Comparison of ENCODE assay signal across 9 cellular contexts in the genomic region with DNA sequence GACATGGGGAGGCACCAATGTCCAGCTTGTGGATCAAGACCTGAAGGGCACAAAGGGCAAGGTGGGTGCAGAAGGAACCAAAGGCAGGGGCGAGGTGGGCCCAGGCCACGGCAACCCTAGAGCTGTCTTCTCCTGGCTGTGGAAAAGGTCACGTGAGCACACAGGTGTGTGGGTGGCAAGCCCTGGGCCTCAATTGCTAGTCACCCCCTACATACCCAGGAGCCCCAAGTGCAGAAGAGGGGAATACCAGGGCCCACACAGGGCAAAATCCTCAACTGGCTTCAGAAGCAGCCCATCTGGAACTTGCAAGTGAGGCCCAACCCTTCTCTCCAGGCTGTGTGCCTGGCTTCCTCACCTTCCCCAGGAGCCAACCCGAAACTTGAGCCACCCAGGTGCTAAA. TPM values are rescaled to one million over a fixed set of nuclear protein-coding genes. Genes with fewer than 3 reads are reported as not detected.
A peak's percentile ranks its signal among the peaks of the same experiment; 100 is the strongest.
DNase-seq lines count a peak whose midpoint lies in the region; ATAC-seq, FAIRE-seq and TF ChIP-seq lines count a peak whose summit lies in the region.
"Had no signal": no experiment of that assay in that cellular context is flagged by ENCODE, and none has a peak within 500 bp of the region (broad histone marks: within the 10 kb centered on the region; RNA-seq: fewer than 3 reads in every experiment).

No MANE protein-coding gene starts in this region.

- no peak for TF ChIP-seq CTCF in smooth muscle cell (IDR thresholded peaks at IDR 0.05; ENCODE audit: borderline replicate concordance, insufficient read depth, poor library complexity, severe bottlenecking)
- no peak for TF ChIP-seq CTCF in D721Med (IDR thresholded peaks at IDR 0.05; ENCODE audit: insufficient read depth, missing control alignments)
- no peak for TF ChIP-seq CTCF in foreskin fibroblast (IDR thresholded peaks at IDR 0.05; ENCODE audit: low read depth, low read length)

- ATAC-seq in GM19452 (IDR thresholded peaks at IDR 0.05; ENCODE audit: unreplicated experiment) = no peak

- H3K27me3 ChIP-seq in BLaER1 treated with 17β-estradiol and CSF1 and Interleukin-3, amounts not matched to agents 10 nM and 100 nM = no peaks in the 10 kb centered on the region
- H3K27me3 ChIP-seq in effector memory CD4-positive, alpha-beta T cell (replicated peaks; ENCODE audit: control insufficient read depth, insufficient read depth, low read length, poor library complexity, severe bottlenecking) = no peaks in the 10 kb centered on the region
- H3K27me3 ChIP-seq in smooth muscle cell (ENCODE audit: low read depth) = no peaks in the 10 kb centered on the region

- 80% methylated on average over 4 of the region's 4 CpGs for WGBS in smooth muscle cell (ENCODE audit: low lambda C conversion rate)

- H3K4me3 ChIP-seq in BLaER1 treated with 17β-estradiol and CSF1 and Interleukin-3, amounts not matched to agents 10 nM and 100 nM = no peak overlapping the region
- peak overlapping the region; percentile 20 for H3K4me3 ChIP-seq in effector memory CD4-positive, alpha-beta T cell (ENCODE audit: insufficient read depth, low read depth, low read length, poor library complexity, severe bottlenecking)
- no peak overlapping the region for H3K4me3 ChIP-seq in smooth muscle cell
- no peak overlapping the region for H3K4me3 ChIP-seq in foreskin fibroblast (ENCODE audit: low read depth in 1 of 2, low read length in 2 of 2)

- H3K27ac ChIP-seq in BLaER1 treated with 17β-estradiol and CSF1 and Interleukin-3, amounts not matched to agents 10 nM and 100 nM = peak overlapping the region; percentile 59 to 86 (median 77)
- H3K27ac ChIP-seq in effector memory CD4-positive, alpha-beta T cell (ENCODE audit: insufficient read depth, low read length, poor library complexity, severe bottlenecking) = peak overlapping the region; percentile 83
- peak overlapping the region; percentile 100 for H3K27ac ChIP-seq in smooth muscle cell (ENCODE audit: low read depth)

- H3K4me2 ChIP-seq in BLaER1 treated with 17β-estradiol and CSF1 and Interleukin-3, amounts not matched to agents 10 nM and 100 nM = peak overlapping the region; percentile 87 to 98 (median 96)
- peak overlapping the region; percentile 81 for H3K4me2 ChIP-seq in smooth muscle cell

- no peaks in the 10 kb centered on the region for H3K9me3 ChIP-seq in BLaER1 treated with 17β-estradiol and CSF1 and Interleukin-3, amounts not matched to agents 10 nM and 100 nM (replicated peaks in 1 of 11)
- no peaks in the 10 kb centered on the region for H3K9me3 ChIP-seq in effector memory CD4-positive, alpha-beta T cell (ENCODE audit: control insufficient read depth, low read length)
- no peaks in the 10 kb centered on the region for H3K9me3 ChIP-seq in smooth muscle cell (replicated peaks; ENCODE audit: low read depth)

- peaks cover 41% of the 10 kb centered on the region for H3K79me2 ChIP-seq in smooth muscle cell (ENCODE audit: low read depth)

- peak; percentile 77 for DNase-seq in activated CD4-positive, alpha-beta T cell treated with anti-CD3 and anti-CD28 coated beads for 48 hours
- peak in 2 of 3 donors; percentile 12 to 29 for DNase-seq in effector memory CD4-positive, alpha-beta T cell
- DNase-seq in smooth muscle cell (lab: John Stamatoyannopoulos, UW; ENCODE audit: unreplicated experiment) = no peak
- no peak for DNase-seq in D721Med (ENCODE audit: insufficient read length, low spot score)
- DNase-seq in RCC 7860 (ENCODE audit: low spot score) = no peak
- DNase-seq in foreskin fibroblast = no peak
- DNase-seq: GF-D8 had no signal

- H4K20me1 ChIP-seq in BLaER1 treated with 17β-estradiol and CSF1 and Interleukin-3, amounts not matched to agents 10 nM and 100 nM = peaks cover 6 to 99% (median 95%) of the 10 kb centered on the region in 11 experiments; a peak in 20 of 22 replicates
- peaks cover 28% of the 10 kb centered on the region for H4K20me1 ChIP-seq in smooth muscle cell (ENCODE audit: low read depth)

- FAIRE-seq in D721Med (lab: Jason Lieb, UNC) = no peak
- FAIRE-seq in RCC 7860 (lab: Jason Lieb, UNC) = no peak

- no peak overlapping the region for H2AFZ ChIP-seq in smooth muscle cell (ENCODE audit: low read depth)

- peaks cover 70 to 99% (median 85%) of the 10 kb centered on the region in 10 experiments for H3K4me1 ChIP-seq in BLaER1 treated with 17β-estradiol and CSF1 and Interleukin-3, amounts not matched to agents 10 nM and 100 nM
- peaks cover 43% of the 10 kb centered on the region for H3K4me1 ChIP-seq in effector memory CD4-positive, alpha-beta T cell (ENCODE audit: control insufficient read depth, insufficient read depth, low read length, poor library complexity, severe bottlenecking)
- H3K4me1 ChIP-seq in smooth muscle cell (ENCODE audit: low read depth) = peaks cover 55% of the 10 kb centered on the region

- H3F3A ChIP-seq in smooth muscle cell (ENCODE audit: low read depth) = peaks cover 48% of the 10 kb centered on the region

- peak overlapping the region; percentile 14 to 79 (median 67); a peak in 15 of 22 replicates for H3K9ac ChIP-seq in BLaER1 treated with 17β-estradiol and CSF1 and Interleukin-3, amounts not matched to agents 10 nM and 100 nM
- H3K9ac ChIP-seq in smooth muscle cell (ENCODE audit: low read depth) = peak overlapping the region; percentile 87

- H3K36me3 ChIP-seq in BLaER1 treated with 17β-estradiol and CSF1 and Interleukin-3, amounts not matched to agents 10 nM and 100 nM = peaks cover 29 to 83% (median 62%) of the 10 kb centered on the region in 11 experiments
- peaks cover 18% of the 10 kb centered on the region for H3K36me3 ChIP-seq in effector memory CD4-positive, alpha-beta T cell (ENCODE audit: control insufficient read depth, insufficient read depth, low read length)
- no peaks in the 10 kb centered on the region for H3K36me3 ChIP-seq in smooth muscle cell (ENCODE audit: low read depth)

RNA-seq across cellular contexts. Expression of gene ZBTB17, which starts 25.6 kb away (rescaled TPM):
- 19.6 and 29.4 TPM in 2 replicates for total RNA-seq in smooth muscle cell
- 42.5 and 43.0 TPM in 2 replicates for polyA plus RNA-seq in smooth muscle cell

RNA-seq across cellular contexts. Expression of gene SRARP, which starts 53.7 kb away (rescaled TPM):
- total RNA-seq in smooth muscle cell = not detected in 2 replicates
- not detected in 2 replicates for polyA plus RNA-seq in smooth muscle cell

Comparison
In these comparisons a context has a peak if more than half of its experiments do, and no peak if none do; other contexts are left out.
1. DNase-seq: peak in activated CD4-positive, alpha-beta T cell treated with anti-CD3 and anti-CD28 coated beads for 48 hours (single experiment) and effector memory CD4-positive, alpha-beta T cell (2 of 3); none in smooth muscle cell (single experiment), D721Med (single experiment), RCC 7860 (single experiment) and foreskin fibroblast (0 of 2).
2. Peak in every context shown above with its lines, with median percentiles within 50 percentile points of each other: H3K27ac ChIP-seq.